18 cellular contexts compared by ENCODE assay signal in the genomic region with DNA sequence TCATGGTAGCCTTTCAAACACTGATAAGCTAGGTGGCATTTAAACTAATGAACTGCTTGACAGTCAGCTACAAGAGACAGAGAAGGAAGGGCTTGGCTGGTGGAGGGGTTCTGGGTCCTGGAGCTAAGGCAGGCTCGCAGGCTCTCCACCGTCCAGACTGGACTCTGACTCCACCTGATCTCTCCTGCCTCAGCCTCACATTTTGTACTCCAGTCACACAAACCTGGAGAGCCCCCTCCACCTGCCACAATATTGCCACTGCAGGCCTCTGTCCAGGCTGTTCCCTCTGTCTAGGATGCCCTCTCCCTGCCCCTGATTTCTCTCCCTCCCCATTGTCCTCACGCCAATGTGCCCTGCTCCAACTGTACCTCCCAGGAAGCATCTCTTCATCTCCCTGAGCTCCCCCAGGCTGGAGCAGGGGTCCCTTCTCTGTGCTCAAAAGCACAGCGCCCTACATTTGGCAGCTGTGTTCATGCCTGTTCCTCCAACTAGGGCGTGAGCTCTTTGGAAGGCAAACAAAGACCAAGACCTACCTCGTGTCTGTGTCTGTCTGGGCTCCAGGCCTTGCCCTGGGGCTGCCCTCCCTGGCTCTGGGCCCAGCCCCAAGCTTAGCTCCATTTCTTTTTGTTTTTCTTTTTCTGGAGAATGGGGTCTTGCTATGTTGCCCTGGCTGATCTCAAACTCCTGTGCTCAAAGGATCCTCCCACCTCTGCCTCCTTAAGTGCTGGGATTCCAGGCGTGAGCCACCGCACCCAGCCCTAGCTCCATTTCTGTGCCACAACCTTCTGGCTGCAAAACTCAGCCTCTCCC. TPM values are rescaled to one million over a fixed set of nuclear protein-coding genes. Genes with fewer than 3 reads are reported as not detected.
A peak's percentile ranks its signal among the peaks of the same experiment; 100 is the strongest.
DNase-seq lines count a peak whose midpoint lies in the region; ATAC-seq and TF ChIP-seq lines count a peak whose summit lies in the region.
"Had no signal": no experiment of that assay in that cellular context is flagged by ENCODE, and none has a peak within 500 bp of the region (broad histone marks: within the 10 kb centered on the region; RNA-seq: fewer than 3 reads in every experiment).

No MANE protein-coding gene starts in this region.

- H3K4me1 Mint-ChIP-seq in nephron progenitor cell = peaks cover 43% of the 10 kb centered on the region
- H3K4me1 Mint-ChIP-seq: activated B cell treated with CpG ODN at 0.5 μM for 24 hours had no signal

- H3K36me3 Mint-ChIP-seq in nephron progenitor cell (ENCODE audit: low read depth) = no peaks in the 10 kb centered on the region

- peaks cover 11% of the 10 kb centered on the region for H3K27me3 Mint-ChIP-seq in nephron progenitor cell (ENCODE audit: low read depth, poor library complexity)

- H3K27ac ChIP-seq in esophagus squamous epithelium = peak overlapping the region in 3 of 4 donors; percentile 10 to 40 (median 38)
- peak overlapping the region; percentile 80 to 100 (median 97) for H3K27ac ChIP-seq in thyroid gland
- H3K27ac ChIP-seq: ovary had no signal

- H3K27ac Mint-ChIP-seq in nephron progenitor cell = no peak overlapping the region
- H3K27ac Mint-ChIP-seq: activated B cell treated with CpG ODN at 0.5 μM for 24 hours had no signal

- H3K9me3 ChIP-seq in adipocyte (ENCODE audit: control insufficient read depth, low read length) (no peaks in the 10 kb centered on the region), esophagus squamous epithelium (no peaks in the 10 kb centered on the region), thyroid gland (no peaks in the 10 kb centered on the region)
- H3K9me3 ChIP-seq: ovary had no signal

- H3K27me3 ChIP-seq in adipocyte (replicated peaks; ENCODE audit: control insufficient read depth, insufficient read depth, low read length) (peaks cover 3% of the 10 kb centered on the region), esophagus squamous epithelium (no peaks in the 10 kb centered on the region), thyroid gland (no peaks in the 10 kb centered on the region)
- H3K27me3 ChIP-seq: ovary had no signal

- H3K4me1 ChIP-seq in adipocyte (ENCODE audit: control insufficient read depth, insufficient read depth, low read length) (peaks cover 18% of the 10 kb centered on the region), esophagus squamous epithelium (peaks cover 2 to 29% (median 4%) of the 10 kb centered on the region in 3 donors), thyroid gland (peaks cover 89 to 94% of the 10 kb centered on the region in 2 donors)

- H3K36me3 ChIP-seq in adipocyte (ENCODE audit: control insufficient read depth, insufficient read depth, low read length, severe bottlenecking) = no peaks in the 10 kb centered on the region
- no peaks in the 10 kb centered on the region for H3K36me3 ChIP-seq in esophagus squamous epithelium
- H3K36me3 ChIP-seq in thyroid gland = no peaks in the 10 kb centered on the region
- H3K36me3 ChIP-seq: ovary had no signal

- H3K9ac ChIP-seq in adipocyte (ENCODE audit: low read length) = peak overlapping the region; percentile 63

- TF ChIP-seq POLR2A in esophagus squamous epithelium (IDR thresholded peaks at IDR 0.05) (no peak), thyroid gland (IDR thresholded peaks at IDR 0.05) (peak in 1 of 2 donors; percentile 38)

- H3K4me3 ChIP-seq in adipocyte (ENCODE audit: low read length) = no peak overlapping the region
- H3K4me3 ChIP-seq in esophagus squamous epithelium = peak overlapping the region in 2 of 4 donors; percentile 31 to 49
- H3K4me3 ChIP-seq in thyroid gland (replicated peaks in 1 of 3) = no peak overlapping the region
- H3K4me3 ChIP-seq in foreskin fibroblast (ENCODE audit: low read depth in 1 of 2, low read length in 2 of 2) = no peak overlapping the region
- H3K4me3 ChIP-seq: ovary had no signal

- no peak for DNase-seq in adipocyte (ENCODE audit: low read depth)
- DNase-seq in esophagus squamous epithelium (lab: John Stamatoyannopoulos, UW) = no peak
- no peak for DNase-seq in nephron progenitor cell
- peak; percentile 46 to 54 for DNase-seq in thyroid gland
- DNase-seq in NCI-H2029 treated with DMSO at 0.1 percent for 48 hours (lab: John Stamatoyannopoulos, UW) = no peak
- no peak for DNase-seq in HPDE6-E6E7 (ENCODE audit: extremely low spot score)
- no peak for DNase-seq in foreskin fibroblast
- DNase-seq: activated B cell treated with CpG ODN at 0.5 μM for 24 hours; GOT3; NCI-H1436 treated with DMSO at 0.1 percent for 48 hours; NCI-H345; ovary; stimulated activated CD4-positive, alpha-beta T cell treated with anti-CD3 and anti-CD28 coated beads, Interleukin-12 subunit alpha, Interleukin-12 subunit beta, amount 100 ng/mL, for 4 hours; stimulated activated naive CD8-positive, alpha-beta T cell treated with anti-CD3 and anti-CD28 coated beads, Interleukin-15, Interleukin-2, amounts not matched to agents 100 U/mL and 50 U/mL, for 24 hours; T-helper 1 cell had no signal

- intact Hi-C loops in esophagus squamous epithelium (cut with DNase I) (no loop called here), thyroid gland (cut with DNase I) (no loop called here)

- 43 to 52% methylated on average over 8 of the region's 8 CpGs for WGBS in esophagus squamous epithelium, 2 donors
- 63 to 64% methylated on average over 8 of the region's 8 CpGs for WGBS in thyroid gland, 2 donors

- ATAC-seq in HG03039 (IDR thresholded peaks at IDR 0.05; ENCODE audit: unreplicated experiment) = no peak
- ATAC-seq: stimulated activated naive CD8-positive, alpha-beta T cell treated with anti-CD3 and anti-CD28 coated beads, Interleukin-15, Interleukin-2, amounts not matched to agents 100 U/mL and 50 U/mL, for 24 hours had no signal

- TF ChIP-seq CTCF in esophagus squamous epithelium (IDR thresholded peaks at IDR 0.05) (no peak), nephron progenitor cell (IDR thresholded peaks at IDR 0.05) (no peak), thyroid gland (IDR thresholded peaks at IDR 0.05) (no peak), foreskin fibroblast (IDR thresholded peaks at IDR 0.05; ENCODE audit: low read depth, low read length) (no peak)

- H3K9me3 Mint-ChIP-seq in nephron progenitor cell = no peaks in the 10 kb centered on the region
- H3K9me3 Mint-ChIP-seq: activated B cell treated with CpG ODN at 0.5 μM for 24 hours had no signal

- peak overlapping the region; percentile 34 for H3K4me3 Mint-ChIP-seq in nephron progenitor cell
- H3K4me3 Mint-ChIP-seq: activated B cell treated with CpG ODN at 0.5 μM for 24 hours had no signal

RNA-seq across cellular contexts. Expression of a gene that starts 2.9 kb away (rescaled TPM):
- total RNA-seq in esophagus squamous epithelium (10 to 100 TPM in 1 of 4 donors, 1 to 10 TPM in 3; 3.1 to 16.6 (median 5.9) TPM), thyroid gland (10 to 100 TPM; 30.6 to 65.1 (median 47.7) TPM)
- total RNA-seq: activated B cell treated with CpG ODN at 0.5 μM for 24 hours had no signal

RNA-seq across cellular contexts. Expression of a gene that starts 18.3 kb away (rescaled TPM):
- total RNA-seq in esophagus squamous epithelium (10 to 100 TPM in 2 of 4 donors, 1 to 10 TPM in 2; 7.9 to 16.2 (median 11.4) TPM), thyroid gland (10 to 100 TPM; 22.7 to 49.7 (median 36.3) TPM)
- total RNA-seq: activated B cell treated with CpG ODN at 0.5 μM for 24 hours, glomerular endothelial cell, mononuclear cell had no signal

RNA-seq across cellular contexts. Expression of a gene that starts 33.9 kb away (rescaled TPM):
- total RNA-seq in esophagus squamous epithelium (10 to 100 TPM in 2 of 4 donors, 1 to 10 TPM in 2; 4.2 to 15.5 (median 10.2) TPM), thyroid gland (100 to 1,000 TPM in 2 of 4 donors, 10 to 100 TPM in 2; 50.8 to 127 (median 89.8) TPM)
- total RNA-seq: activated B cell treated with CpG ODN at 0.5 μM for 24 hours, glomerular endothelial cell had no signal

RNA-seq across cellular contexts. Expression of a gene that starts 33.9 kb away (rescaled TPM):
- not detected for total RNA-seq in esophagus squamous epithelium
- under 1 TPM in 2 of 4 donors, not detected in 2; 0.22 to 0.29 TPM for total RNA-seq in thyroid gland
- total RNA-seq: activated B cell treated with CpG ODN at 0.5 μM for 24 hours, glomerular endothelial cell had no signal

RNA-seq across cellular contexts. Expression of a gene that starts 55.1 kb away (rescaled TPM):
- total RNA-seq in esophagus squamous epithelium (10 to 100 TPM; 16.5 to 96.0 (median 33.6) TPM), thyroid gland (1 to 10 TPM in 3 of 4 donors, under 1 TPM in 1; 0.54 to 3.9 (median 2.2) TPM)

Comparison
In these comparisons a context has a peak if more than half of its experiments do, and no peak if none do; other contexts are left out.
1. DNase-seq: peak in thyroid gland (2 of 2); none in adipocyte (single experiment), esophagus squamous epithelium (single experiment), nephron progenitor cell (single experiment), NCI-H2029 treated with DMSO at 0.1 percent for 48 hours (single experiment), HPDE6-E6E7 (single experiment) and foreskin fibroblast (0 of 2).